22 cellular contexts compared by ENCODE assay signal in the genomic region with DNA sequence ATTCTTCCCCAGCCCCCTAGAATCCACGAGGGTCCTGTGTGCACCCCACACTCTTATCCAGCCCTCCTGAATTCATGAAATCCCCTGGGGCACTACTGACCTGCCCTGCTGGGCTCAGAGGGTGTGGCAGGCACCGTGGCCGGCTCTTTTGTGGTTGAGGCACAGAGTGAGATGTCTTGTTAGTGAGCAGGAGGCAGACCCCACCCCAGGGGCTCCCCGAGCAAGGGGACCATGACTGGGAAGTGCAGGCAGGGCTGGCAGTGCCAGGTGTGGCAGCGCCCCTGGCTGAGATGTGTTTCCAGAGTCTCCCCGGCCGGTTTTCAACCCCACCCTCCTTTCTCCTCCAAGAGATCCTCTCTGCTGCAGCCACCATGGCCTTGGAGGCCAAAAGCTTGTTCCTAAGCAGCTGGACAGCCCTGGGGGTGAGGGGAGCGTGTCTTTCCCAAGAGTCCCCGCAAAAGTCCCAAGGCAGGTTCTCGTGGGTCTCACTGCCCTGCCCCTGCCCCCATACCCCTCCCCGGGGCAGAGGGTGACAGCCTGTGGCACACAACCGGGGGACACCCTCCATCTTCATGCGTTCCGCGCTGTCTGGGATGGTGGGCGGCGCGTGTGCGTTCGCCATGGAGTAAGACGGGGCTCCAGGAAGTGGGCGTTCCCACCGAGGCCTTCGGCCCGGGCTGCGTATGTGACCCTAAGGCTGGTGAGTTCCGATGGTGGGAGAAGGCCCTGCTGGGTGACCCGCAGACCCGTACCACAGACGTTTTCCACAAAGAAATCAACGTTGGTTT.
DNase-seq lines count a peak whose midpoint lies in the region; ATAC-seq, FAIRE-seq and TF ChIP-seq lines count a peak whose summit lies in the region.
"Had no signal": no experiment of that assay in that cellular context is flagged by ENCODE, and none has a peak within 500 bp of the region (broad histone marks: within the 10 kb centered on the region; RNA-seq: fewer than 3 reads in every experiment).

No MANE protein-coding gene starts in this region.

- no peak overlapping the region for H3K4me3 Mint-ChIP-seq in activated naive CD8-positive, alpha-beta T cell treated with anti-CD3 and anti-CD28 coated beads, Interleukin-2, amount 50 U/mL, for 24 hours
- no peak overlapping the region for H3K4me3 Mint-ChIP-seq in activated naive CD8-positive, alpha-beta T cell treated with anti-CD3 and anti-CD28 coated beads for 36 hours
- no peak overlapping the region for H3K4me3 Mint-ChIP-seq in stimulated activated effector memory CD8-positive, alpha-beta T cell treated with anti-CD3 and anti-CD28 coated beads, Interleukin-12 subunit alpha, Interleukin-12 subunit beta, amount 100 ng/mL, for 72 hours
- H3K4me3 Mint-ChIP-seq: CD14-positive monocyte; CD4-positive, alpha-beta memory T cell; HFFc6; IgD-negative memory B cell had no signal

- ATAC-seq in activated naive CD8-positive, alpha-beta T cell treated with anti-CD3 and anti-CD28 coated beads, Interleukin-2, amount 50 U/mL, for 24 hours: peak; percentile 17
- ATAC-seq in HepG2 (no peak), right lobe of liver (no peak), GM18498 (IDR thresholded peaks at IDR 0.05; ENCODE audit: unreplicated experiment) (no peak)
- peak; percentile 15 for ATAC-seq in stimulated activated effector memory CD8-positive, alpha-beta T cell treated with anti-CD3 and anti-CD28 coated beads, Interleukin-12 subunit alpha, Interleukin-12 subunit beta, amount 100 ng/mL, for 72 hours
- ATAC-seq: A549, HCT116 had no signal

- H3K27ac Mint-ChIP-seq in activated naive CD8-positive, alpha-beta T cell treated with anti-CD3 and anti-CD28 coated beads, Interleukin-2, amount 50 U/mL, for 24 hours: no peak overlapping the region
- H3K27ac Mint-ChIP-seq in activated naive CD8-positive, alpha-beta T cell treated with anti-CD3 and anti-CD28 coated beads for 36 hours: no peak overlapping the region
- H3K27ac Mint-ChIP-seq in stimulated activated effector memory CD8-positive, alpha-beta T cell treated with anti-CD3 and anti-CD28 coated beads, Interleukin-12 subunit alpha, Interleukin-12 subunit beta, amount 100 ng/mL, for 72 hours: no peak overlapping the region
- H3K27ac Mint-ChIP-seq: CD4-positive, alpha-beta memory T cell; HFFc6; IgD-negative memory B cell had no signal

- H3K9me3 Mint-ChIP-seq in activated naive CD8-positive, alpha-beta T cell treated with anti-CD3 and anti-CD28 coated beads, Interleukin-2, amount 50 U/mL, for 24 hours: no peaks in the 10 kb centered on the region
- H3K9me3 Mint-ChIP-seq in activated naive CD8-positive, alpha-beta T cell treated with anti-CD3 and anti-CD28 coated beads for 36 hours: no peaks in the 10 kb centered on the region
- H3K9me3 Mint-ChIP-seq in stimulated activated effector memory CD8-positive, alpha-beta T cell treated with anti-CD3 and anti-CD28 coated beads, Interleukin-12 subunit alpha, Interleukin-12 subunit beta, amount 100 ng/mL, for 72 hours: no peaks in the 10 kb centered on the region
- H3K9me3 Mint-ChIP-seq: CD4-positive, alpha-beta memory T cell had no signal

- no peak overlapping the region for H3K4me2 ChIP-seq in HepG2 (ENCODE audit: low read depth, low read length)
- H3K4me2 ChIP-seq: A549 had no signal

- H3K27me3 ChIP-seq in HepG2 (ENCODE audit: control insufficient read depth in 1 of 2, insufficient read depth in 2 of 2, low read length in 2 of 2) (peaks cover 25 to 79% of the 10 kb centered on the region in 2 experiments), right lobe of liver (no peaks in the 10 kb centered on the region)

- in situ Hi-C loops in HepG2 (cut with HindIII; ENCODE audit: extremely low pct_ligation_motif_present, low pct_unique_long_range_greater_than_20kb): no loop called here

- no peak for TF ChIP-seq CTCF in HepG2 (CRISPR knock-in tag; IDR thresholded peaks at IDR 0.05)
- TF ChIP-seq CTCF in right lobe of liver (IDR thresholded peaks at IDR 0.05): no peak

- no peak overlapping the region for H3K9ac ChIP-seq in HepG2 (ENCODE audit: insufficient read depth, low read depth, low read length)

- CTCF ChIA-PET in HepG2 (lab: Yijun Ruan, JAX; ENCODE audit: low intra/inter-chr PET ratio, low total read pairs): no interaction called here

- no peaks in the 10 kb centered on the region for H3K9me3 ChIP-seq in HepG2 (ENCODE audit: low read length)
- H3K9me3 ChIP-seq in right lobe of liver: no peaks in the 10 kb centered on the region
- H3K9me3 ChIP-seq: A549 had no signal

- DNase-seq in activated naive CD8-positive, alpha-beta T cell treated with anti-CD3 and anti-CD28 coated beads, Interleukin-2, amount 50 U/mL, for 24 hours: no peak
- no peak for DNase-seq in activated naive CD8-positive, alpha-beta T cell treated with anti-CD3 and anti-CD28 coated beads for 36 hours
- DNase-seq in HepG2 (ENCODE audit: low spot score) (no peak), right lobe of liver (no peak), inferior parietal cortex (ENCODE audit: extremely low spot score) (no peak)
- no peak for DNase-seq in stimulated activated effector memory CD8-positive, alpha-beta T cell treated with anti-CD3 and anti-CD28 coated beads, Interleukin-12 subunit alpha, Interleukin-12 subunit beta, amount 100 ng/mL, for 72 hours (ENCODE audit: low spot score in 2 of 2)
- DNase-seq: AML-193; CD4-positive, alpha-beta memory T cell; DMS153; DMS79; GDM1; GOT3; H7; HFFc6 had no signal

- H3K27ac ChIP-seq in HepG2 (ENCODE audit: extremely low read length, insufficient read depth, low read length) (no peak overlapping the region), right lobe of liver (no peak overlapping the region)
- H3K27ac ChIP-seq: 22Rv1, A549, HL-60 had no signal

- H3K36me3 ChIP-seq in HepG2 (replicated peaks in 1 of 2; ENCODE audit: control insufficient read depth in 1 of 2, insufficient read depth in 2 of 2, low read length in 2 of 2) (no peaks in the 10 kb centered on the region), right lobe of liver (no peaks in the 10 kb centered on the region)

- H3K4me3 ChIP-seq in HepG2 (replicated peaks in 1 of 3; ENCODE audit: insufficient read depth in 1 of 3, low read depth in 2 of 3, low read length in 3 of 3) (no peak overlapping the region), right lobe of liver (no peak overlapping the region)
- H3K4me3 ChIP-seq: A549 had no signal

- H3K36me3 Mint-ChIP-seq in activated naive CD8-positive, alpha-beta T cell treated with anti-CD3 and anti-CD28 coated beads, Interleukin-2, amount 50 U/mL, for 24 hours (ENCODE audit: low read depth): no peaks in the 10 kb centered on the region
- H3K36me3 Mint-ChIP-seq in activated naive CD8-positive, alpha-beta T cell treated with anti-CD3 and anti-CD28 coated beads for 36 hours: no peaks in the 10 kb centered on the region
- no peaks in the 10 kb centered on the region for H3K36me3 Mint-ChIP-seq in stimulated activated effector memory CD8-positive, alpha-beta T cell treated with anti-CD3 and anti-CD28 coated beads, Interleukin-12 subunit alpha, Interleukin-12 subunit beta, amount 100 ng/mL, for 72 hours
- H3K36me3 Mint-ChIP-seq: CD14-positive monocyte; CD4-positive, alpha-beta memory T cell; IgD-negative memory B cell had no signal

- no peak overlapping the region for H2AFZ ChIP-seq in HepG2 (ENCODE audit: low read length)

- TF ChIP-seq POLR2A in HepG2 (IDR thresholded peaks at IDR 0.05; ENCODE audit: insufficient read depth in 1 of 2, low read depth in 2 of 2, low read length in 2 of 2): no peak
- TF ChIP-seq POLR2A in right lobe of liver (IDR thresholded peaks at IDR 0.05): no peak

- POLR2A ChIA-PET in HepG2 (lab: Yijun Ruan, JAX): no interaction called here

- TF ChIP-seq EP300 in HepG2 (IDR thresholded peaks at IDR 0.05; ENCODE audit: low read depth in 2 of 2, low read length in 2 of 2) (no peak), HepG2 (CRISPR knock-in tag; IDR thresholded peaks at IDR 0.05; ENCODE audit: borderline replicate concordance) (no peak)

- TF ChIP-seq RAD21 in HepG2 (CRISPR knock-in tag; IDR thresholded peaks at IDR 0.05): no peak

- no TSS peak for BruUV-seq in HepG2 (replicated peaks; lab: Mats Ljungman, UMichigan)

- WGBS in HepG2 (ENCODE audit: low lambda C conversion rate): 47% methylated on average over 31 of the region's 31 CpGs
- WGBS in right lobe of liver (ENCODE audit: insufficient coverage, low coverage, low lambda C conversion rate, missing lambda C conversion rate): 75% methylated on average over 14 of the region's 31 CpGs

- FAIRE-seq in HepG2 (lab: Jason Lieb, UNC): no peak
- FAIRE-seq: A549, GM12892 had no signal

- H3K79me2 ChIP-seq in HepG2 (ENCODE audit: insufficient read depth, low read length): no peaks in the 10 kb centered on the region

- H3K4me1 Mint-ChIP-seq in activated naive CD8-positive, alpha-beta T cell treated with anti-CD3 and anti-CD28 coated beads, Interleukin-2, amount 50 U/mL, for 24 hours: no peaks in the 10 kb centered on the region
- H3K4me1 Mint-ChIP-seq in activated naive CD8-positive, alpha-beta T cell treated with anti-CD3 and anti-CD28 coated beads for 36 hours: no peaks in the 10 kb centered on the region
- H3K4me1 Mint-ChIP-seq in stimulated activated effector memory CD8-positive, alpha-beta T cell treated with anti-CD3 and anti-CD28 coated beads, Interleukin-12 subunit alpha, Interleukin-12 subunit beta, amount 100 ng/mL, for 72 hours: no peaks in the 10 kb centered on the region
- H3K4me1 Mint-ChIP-seq: CD14-positive monocyte; CD4-positive, alpha-beta memory T cell; IgD-negative memory B cell had no signal

- H3K27me3 Mint-ChIP-seq in activated naive CD8-positive, alpha-beta T cell treated with anti-CD3 and anti-CD28 coated beads, Interleukin-2, amount 50 U/mL, for 24 hours: no peaks in the 10 kb centered on the region
- H3K27me3 Mint-ChIP-seq in activated naive CD8-positive, alpha-beta T cell treated with anti-CD3 and anti-CD28 coated beads for 36 hours: no peaks in the 10 kb centered on the region

- H4K20me1 ChIP-seq in HepG2 (ENCODE audit: insufficient read depth, low read length): no peaks in the 10 kb centered on the region

- no peaks in the 10 kb centered on the region for H3K4me1 ChIP-seq in HepG2 (ENCODE audit: insufficient read depth, low read length)
- H3K4me1 ChIP-seq in right lobe of liver: no peaks in the 10 kb centered on the region
- H3K4me1 ChIP-seq: A549 had no signal

- intact Hi-C loops in HepG2 (cut with micrococcal nuclease; ENCODE audit: unreplicated experiment): no loop called here
- intact Hi-C loops in right lobe of liver (cut with DNase I): no loop called here

TF ChIP-seq in HepG2, 621 proteins besides CTCF, POLR2A, EP300 and RAD21 (continues in another document):
- peak; percentile 34; the same call in 1 of the 2 replicates for TF ChIP-seq ZNF121 (CRISPR knock-in tag; IDR thresholded peaks at IDR 0.05)

Comparison
In these comparisons a context has a peak if more than half of its experiments do, and no peak if none do; other contexts are left out.
1. ATAC-seq: peak in activated naive CD8-positive, alpha-beta T cell treated with anti-CD3 and anti-CD28 coated beads, Interleukin-2, amount 50 U/mL, for 24 hours (single experiment) and stimulated activated effector memory CD8-positive, alpha-beta T cell treated with anti-CD3 and anti-CD28 coated beads, Interleukin-12 subunit alpha, Interleukin-12 subunit beta, amount 100 ng/mL, for 72 hours (single experiment); none in HepG2 (single experiment), right lobe of liver (0 of 4) and GM18498 (single experiment).